ENCODE assay signal across 20 cellular contexts in genomic region chr18:51097046-51097822, GRCh38.
"Had no signal": no experiment of that assay in that cellular context is flagged by ENCODE, and none has a peak within 500 bp of the region (broad histone marks: within the 10 kb centered on the region; RNA-seq: fewer than 3 reads in every experiment).

No MANE protein-coding gene starts in this region.

- ATAC-seq: activated CD8-positive, alpha-beta T cell treated with anti-CD3 and anti-CD28 coated beads for 36 hours; activated naive CD4-positive, alpha-beta T cell treated with anti-CD3 and anti-CD28 coated beads, Interleukin-2, amount 50 U/mL, for 72 hours; left lung; naive thymus-derived CD4-positive, alpha-beta T cell; pancreas; stimulated activated effector memory CD8-positive, alpha-beta T cell treated with anti-CD3 and anti-CD28 coated beads, Interleukin-12 subunit alpha, Interleukin-12 subunit beta, amount 100 ng/mL, for 72 hours had no signal

- FAIRE-seq: keratinocyte, pancreas had no signal

- H3K36me3 Mint-ChIP-seq: activated naive CD4-positive, alpha-beta T cell treated with anti-CD3 and anti-CD28 coated beads, Interleukin-2, amount 50 U/mL, for 72 hours; brain; stimulated activated effector memory CD8-positive, alpha-beta T cell treated with anti-CD3 and anti-CD28 coated beads, Interleukin-12 subunit alpha, Interleukin-12 subunit beta, amount 100 ng/mL, for 72 hours had no signal

- DNase-seq: activated CD4-positive, alpha-beta T cell treated with anti-CD3 and anti-CD28 coated beads for 4 hours; activated CD8-positive, alpha-beta T cell treated with anti-CD3 and anti-CD28 coated beads for 36 hours; activated effector memory CD4-positive, alpha-beta T cell treated with anti-CD3 and anti-CD28 coated beads, Interleukin-2, amount 50 U/mL, for 16 hours; activated T-cell treated with anti-CD3 and anti-CD28 coated beads, Interleukin-2, amount 50 U/mL, for 48 hours; amygdala; central memory CD4-positive, alpha-beta T cell; colonic mucosa; hippocampal formation; left lung; mammary epithelial cell; naive thymus-derived CD4-positive, alpha-beta T cell; pancreas; stimulated activated CD4-positive, alpha-beta T cell treated with anti-CD3 and anti-CD28 coated beads, Interleukin-12 subunit alpha, Interleukin-12 subunit beta, amount 100 ng/mL, for 4 hours; stimulated activated CD4-positive, alpha-beta T cell treated with anti-CD3 and anti-CD28 coated beads, Interleukin-2, amount 100 ng/mL, for 24 hours; thyroid gland had no signal

- H3K27ac Mint-ChIP-seq: activated CD8-positive, alpha-beta T cell treated with anti-CD3 and anti-CD28 coated beads for 36 hours; activated naive CD4-positive, alpha-beta T cell treated with anti-CD3 and anti-CD28 coated beads, Interleukin-2, amount 50 U/mL, for 72 hours; brain; naive thymus-derived CD4-positive, alpha-beta T cell; stimulated activated effector memory CD8-positive, alpha-beta T cell treated with anti-CD3 and anti-CD28 coated beads, Interleukin-12 subunit alpha, Interleukin-12 subunit beta, amount 100 ng/mL, for 72 hours had no signal

- H3K9me3 ChIP-seq: colonic mucosa, esophagus muscularis mucosa, left lung, pancreas, thyroid gland had no signal

- H3K27me3 ChIP-seq: colonic mucosa, esophagus muscularis mucosa, left lung, pancreas, thyroid gland had no signal

- H3K4me1 Mint-ChIP-seq: naive thymus-derived CD4-positive, alpha-beta T cell; stimulated activated effector memory CD8-positive, alpha-beta T cell treated with anti-CD3 and anti-CD28 coated beads, Interleukin-12 subunit alpha, Interleukin-12 subunit beta, amount 100 ng/mL, for 72 hours had no signal

- H3K27ac ChIP-seq: colonic mucosa, esophagus muscularis mucosa, left lung, pancreas, thyroid gland had no signal

- H3K4me3 Mint-ChIP-seq: activated CD8-positive, alpha-beta T cell treated with anti-CD3 and anti-CD28 coated beads for 36 hours; brain; naive thymus-derived CD4-positive, alpha-beta T cell; stimulated activated effector memory CD8-positive, alpha-beta T cell treated with anti-CD3 and anti-CD28 coated beads, Interleukin-12 subunit alpha, Interleukin-12 subunit beta, amount 100 ng/mL, for 72 hours had no signal

- H3K36me3 ChIP-seq: colonic mucosa, esophagus muscularis mucosa, left lung, pancreas, thyroid gland had no signal

- H3K9me3 Mint-ChIP-seq: stimulated activated effector memory CD8-positive, alpha-beta T cell treated with anti-CD3 and anti-CD28 coated beads, Interleukin-12 subunit alpha, Interleukin-12 subunit beta, amount 100 ng/mL, for 72 hours had no signal

- H3K27me3 Mint-ChIP-seq: activated CD8-positive, alpha-beta T cell treated with anti-CD3 and anti-CD28 coated beads for 36 hours had no signal

- H3K4me3 ChIP-seq: colonic mucosa, esophagus muscularis mucosa, left lung, pancreas, thyroid gland had no signal

- H3K4me1 ChIP-seq: colonic mucosa, left lung, pancreas, thyroid gland had no signal
